Comparison of ENCODE assay signal across 10 cellular contexts in genomic region chr19:15104411-15104810, GRCh38. TPM values are rescaled to one million over a fixed set of nuclear protein-coding genes. Genes with fewer than 3 reads are reported as not detected.
"Had no signal": no experiment of that assay in that cellular context is flagged by ENCODE, and none has a peak within 500 bp of the region (broad histone marks: within the 10 kb centered on the region; RNA-seq: fewer than 3 reads in every experiment).

No MANE protein-coding gene starts in this region.

- H2AFZ ChIP-seq: GM23248 had no signal

- H3K27ac ChIP-seq: GM23248 had no signal

- ATAC-seq: HCT116, K562 had no signal

- DNase-seq: GM23248, H7, IMR-90, KG1 had no signal

- H3K4me3 ChIP-seq: GM23248, HAP-1, K562 had no signal

- FAIRE-seq: H1, HTR-8/SVneo, K562 had no signal

RNA-seq across cellular contexts. Expression of gene SYDE1, which starts 2.8 kb away (rescaled TPM):
- total RNA-seq: HT-29 had no signal
- polyA plus RNA-seq: K562 had no signal

RNA-seq across cellular contexts. Expression of gene OR1I1, which starts 22.4 kb away (rescaled TPM):
- total RNA-seq: GM23248, H1, H7, HT-29, IMR-90, K562 had no signal
- polyA plus RNA-seq: GM23248, H1, IMR-90, K562 had no signal

RNA-seq across cellular contexts. Expression of gene CASP14, which starts 55.1 kb away (rescaled TPM):
- total RNA-seq: GM23248, H1, H7, HT-29, IMR-90, K562 had no signal
- polyA plus RNA-seq: GM23248, H1, IMR-90, K562 had no signal
